8 cellular contexts compared by ENCODE assay signal in genomic region chr13:44142911-44143665, GRCh38.
A peak's percentile ranks its signal among the peaks of the same experiment; 100 is the strongest.
DNase-seq lines count a peak whose midpoint lies in the region; ATAC-seq and TF ChIP-seq lines count a peak whose summit lies in the region.

No MANE protein-coding gene starts in this region.

- TF ChIP-seq CTCF in gastroesophageal sphincter (IDR thresholded peaks at IDR 0.05), result no peak

- no peaks in the 10 kb centered on the region for H3K36me3 ChIP-seq in gastroesophageal sphincter
- H3K36me3 ChIP-seq in skeletal muscle tissue (ENCODE audit: control insufficient read depth in 3 of 3, insufficient read depth in 3 of 3, low read length in 3 of 3), result no peaks in the 10 kb centered on the region

- in situ Hi-C loops in G401 (cut with HindIII; ENCODE audit: low sequenced_read_pairs), result no loop called here

- 62 to 72% methylated on average over 3 to 4 of the region's 4 CpGs for WGBS in gastroesophageal sphincter (ENCODE audit: low coverage in 1 of 2), 2 donors

- H3K9me3 ChIP-seq in gastroesophageal sphincter, result no peaks in the 10 kb centered on the region
- H3K9me3 ChIP-seq in skeletal muscle tissue (ENCODE audit: control insufficient read depth in 3 of 3, low read length in 3 of 3), result no peaks in the 10 kb centered on the region

- DNase-seq in HK-2 (ENCODE audit: unreplicated experiment) (peak; percentile 22), SW480 (ENCODE audit: low spot score) (peak; percentile 80), retina (no peak), G401 (ENCODE audit: low spot score) (no peak), NCI-H1694 treated with DMSO at 0.1 percent for 48 hours (lab: John Stamatoyannopoulos, UW) (no peak)

- H3K27me3 ChIP-seq in gastroesophageal sphincter, result no peaks in the 10 kb centered on the region
- H3K27me3 ChIP-seq in skeletal muscle tissue (ENCODE audit: control insufficient read depth in 3 of 3, insufficient read depth in 3 of 3, low read length in 3 of 3), result no peaks in the 10 kb centered on the region

- TF ChIP-seq POLR2A in gastroesophageal sphincter (IDR thresholded peaks at IDR 0.05), result no peak

- peaks cover 0 to 18% (median 3%) of the 10 kb centered on the region in 3 donors for H3K4me1 ChIP-seq in gastroesophageal sphincter
- peaks cover 9 to 28% (median 14%) of the 10 kb centered on the region in 3 donors for H3K4me1 ChIP-seq in skeletal muscle tissue (ENCODE audit: control insufficient read depth in 3 of 3, insufficient read depth in 3 of 3, low read length in 3 of 3)

- H3K9ac ChIP-seq in skeletal muscle tissue (ENCODE audit: low read depth in 1 of 3, low read length in 3 of 3), result peak overlapping the region; percentile 86 to 98 (median 93)

- TF ChIP-seq EP300 in gastroesophageal sphincter (IDR thresholded peaks at IDR 0.05), result no peak

- peak overlapping the region in 2 of 4 donors; percentile 79 to 94 for H3K27ac ChIP-seq in gastroesophageal sphincter
- H3K27ac ChIP-seq in skeletal muscle tissue (ENCODE audit: low read depth, low read length), result peak overlapping the region; percentile 93

- ATAC-seq in gastroesophageal sphincter (no peak), GM19452 (IDR thresholded peaks at IDR 0.05; ENCODE audit: unreplicated experiment) (no peak)

- H3K4me3 ChIP-seq in gastroesophageal sphincter (peak overlapping the region; percentile 38 to 55), skeletal muscle tissue (ENCODE audit: low read length in 3 of 3) (peak overlapping the region; percentile 77 to 93 (median 82))

Comparison
In these comparisons a context has a peak if more than half of its experiments do, and no peak if none do; other contexts are left out.
1. DNase-seq: peak in HK-2 (single experiment) and SW480 (single experiment); none in retina (single experiment), G401 (single experiment) and NCI-H1694 treated with DMSO at 0.1 percent for 48 hours (single experiment).